25 cellular contexts compared by ENCODE assay signal in the genomic region with DNA sequence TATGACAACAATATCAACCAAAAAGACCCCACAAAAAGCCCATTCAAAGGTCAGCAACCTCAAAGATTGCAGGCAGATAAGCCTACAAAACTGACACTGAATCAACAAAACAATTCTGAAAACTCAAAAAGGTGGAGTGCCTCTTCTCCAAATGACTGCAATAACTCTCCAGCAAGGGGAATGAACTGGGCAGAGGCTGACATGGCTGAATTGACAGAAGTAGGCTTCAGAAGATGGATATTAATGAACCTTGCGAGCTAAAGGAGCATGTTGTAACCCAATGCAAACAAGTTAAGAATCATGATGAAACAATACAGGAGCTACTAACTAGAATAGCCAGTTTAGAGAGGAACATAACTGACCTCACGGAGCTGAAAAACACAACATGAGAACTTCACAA. TPM values are rescaled to one million over a fixed set of nuclear protein-coding genes. Genes with fewer than 3 reads are reported as not detected.
DNase-seq lines count a peak whose midpoint lies in the region; ATAC-seq and TF ChIP-seq lines count a peak whose summit lies in the region.
"Had no signal": no experiment of that assay in that cellular context is flagged by ENCODE, and none has a peak within 500 bp of the region (broad histone marks: within the 10 kb centered on the region; RNA-seq: fewer than 3 reads in every experiment).

No MANE protein-coding gene starts in this region.

- no peaks in the 10 kb centered on the region for H3K9me3 Mint-ChIP-seq in natural killer cell
- H3K9me3 Mint-ChIP-seq: activated B cell treated with CpG ODN at 0.5 μM for 24 hours; nephron; stimulated activated memory B cell treated with anti-CD40 and anti-IgM and Interleukin-4, amounts not matched to agents 10 μg/mL and 1 μg/mL and 100 μg/mL, for 72 hours had no signal

- no peaks in the 10 kb centered on the region for H3K9me3 ChIP-seq in prostate gland
- H3K9me3 ChIP-seq: transverse colon had no signal

- no peak for TF ChIP-seq POLR2A in prostate gland (IDR thresholded peaks at IDR 0.05)

- H3K4me1 ChIP-seq in prostate gland (replicated peaks), result no peaks in the 10 kb centered on the region
- H3K4me1 ChIP-seq: transverse colon had no signal

- DNase-seq in NCI-H1092 treated with DMSO at 0.1 percent for 48 hours (lab: John Stamatoyannopoulos, UW), result peak; percentile 1
- no peak for DNase-seq in NCI-H1092 (lab: John Stamatoyannopoulos, UW)
- DNase-seq in DMS53 treated with DMSO at 0.1 percent for 48 hours (lab: John Stamatoyannopoulos, UW; ENCODE audit: unreplicated experiment), result peak; percentile 39
- peak; percentile 91 for DNase-seq in NCI-H510A treated with DMSO at 0.1 percent for 48 hours (lab: John Stamatoyannopoulos, UW)
- no peak for DNase-seq in natural killer cell
- DNase-seq in prostate gland (ENCODE audit: low spot score), result no peak
- no peak for DNase-seq in stimulated activated CD4-positive, alpha-beta T cell treated with anti-CD3 and anti-CD28 coated beads, Interleukin-4, amount 100 ng/mL, for 24 hours
- DNase-seq: 8988T, activated B cell treated with CpG ODN at 0.5 μM for 24 hours, AML-193, left cardiac atrium, NCI-H1694, NCI-H524, T1000, transverse colon had no signal

- H3K27me3 ChIP-seq in prostate gland (replicated peaks; ENCODE audit: insufficient read depth), result no peaks in the 10 kb centered on the region
- H3K27me3 ChIP-seq: transverse colon had no signal

- H3K36me3 Mint-ChIP-seq in natural killer cell, result no peaks in the 10 kb centered on the region
- H3K36me3 Mint-ChIP-seq: stimulated activated memory B cell treated with anti-CD40 and anti-IgM and Interleukin-4, amounts not matched to agents 10 μg/mL and 1 μg/mL and 100 μg/mL, for 72 hours had no signal

- no peaks in the 10 kb centered on the region for H3K27me3 Mint-ChIP-seq in natural killer cell (ENCODE audit: low read depth in 2 of 2)
- H3K27me3 Mint-ChIP-seq: activated B cell treated with CpG ODN at 0.5 μM for 24 hours; stimulated activated memory B cell treated with anti-CD40 and anti-IgM and Interleukin-4, amounts not matched to agents 10 μg/mL and 1 μg/mL and 100 μg/mL, for 72 hours had no signal

- TF ChIP-seq CTCF in natural killer cell (IDR thresholded peaks at IDR 0.05) (no peak), prostate gland (IDR thresholded peaks at IDR 0.05) (no peak)

- ATAC-seq in natural killer cell (no peak), GM18520 (IDR thresholded peaks at IDR 0.05; ENCODE audit: unreplicated experiment) (no peak)
- ATAC-seq: SK-N-SH treated with all-trans-retinoic acid at 6 μM for 48 hours; stimulated activated memory B cell treated with anti-CD40 and anti-IgM and Interleukin-4, amounts not matched to agents 10 μg/mL and 1 μg/mL and 100 μg/mL, for 72 hours had no signal

- 67% methylated on average over 2 of the region's 2 CpGs for WGBS in prostate gland

- peak overlapping the region; percentile 69 to 90 for H3K27ac Mint-ChIP-seq in natural killer cell
- H3K27ac Mint-ChIP-seq: activated B cell treated with CpG ODN at 0.5 μM for 24 hours; nephron; stimulated activated memory B cell treated with anti-CD40 and anti-IgM and Interleukin-4, amounts not matched to agents 10 μg/mL and 1 μg/mL and 100 μg/mL, for 72 hours had no signal

- no peak overlapping the region for H3K27ac ChIP-seq in prostate gland
- H3K27ac ChIP-seq: coronary artery, RWPE1, transverse colon had no signal

- no peak overlapping the region for H3K4me3 ChIP-seq in prostate gland
- H3K4me3 ChIP-seq: coronary artery, transverse colon had no signal

- no peaks in the 10 kb centered on the region for H3K36me3 ChIP-seq in prostate gland
- H3K36me3 ChIP-seq: transverse colon had no signal

- H3K4me3 Mint-ChIP-seq in natural killer cell, result no peak overlapping the region
- H3K4me3 Mint-ChIP-seq: activated B cell treated with CpG ODN at 0.5 μM for 24 hours; nephron; stimulated activated memory B cell treated with anti-CD40 and anti-IgM and Interleukin-4, amounts not matched to agents 10 μg/mL and 1 μg/mL and 100 μg/mL, for 72 hours had no signal

- peaks cover 42 to 58% of the 10 kb centered on the region in 2 donors for H3K4me1 Mint-ChIP-seq in natural killer cell
- H3K4me1 Mint-ChIP-seq: nephron had no signal

- intact Hi-C loops in natural killer cell (cut with micrococcal nuclease) (no loop called here), prostate gland (cut with DNase I) (no loop called here)

RNA-seq across cellular contexts. Expression of gene SLC25A38, which starts 20.4 kb away (rescaled TPM):
- total RNA-seq in natural killer cell, result 10 to 100 TPM; 40.0 to 44.7 (median 41.7) TPM
- 10 to 100 TPM; 36.7 to 72.4 TPM for total RNA-seq in prostate gland

RNA-seq across cellular contexts. Expression of gene CCR8, which starts 33.3 kb away (rescaled TPM):
- total RNA-seq in natural killer cell (under 1 TPM in 1 of 3 donors, not detected in 2; 0.35 TPM), prostate gland (not detected)
- total RNA-seq: activated B cell treated with CpG ODN at 0.5 μM for 24 hours, bronchial epithelial cell, G401, left cardiac atrium, MCF 10A, mesenteric fat pad, transverse colon had no signal

RNA-seq across cellular contexts. Expression of gene RPSA, which starts 43.7 kb away (rescaled TPM):
- total RNA-seq in natural killer cell, result 100 to 1,000 TPM; 737 to 921 (median 821) TPM
- 1,000 to 10,000 TPM in 1 of 2 donors, 100 to 1,000 TPM in 1; 732 to 1,080 TPM for total RNA-seq in prostate gland

Comparison
In these comparisons a context has a peak if more than half of its experiments do, and no peak if none do; other contexts are left out.
1. DNase-seq: peak in NCI-H1092 treated with DMSO at 0.1 percent for 48 hours (single experiment), DMS53 treated with DMSO at 0.1 percent for 48 hours (single experiment) and NCI-H510A treated with DMSO at 0.1 percent for 48 hours (single experiment); none in NCI-H1092 (single experiment), natural killer cell (single experiment), prostate gland (single experiment) and stimulated activated CD4-positive, alpha-beta T cell treated with anti-CD3 and anti-CD28 coated beads, Interleukin-4, amount 100 ng/mL, for 24 hours (single experiment).